In genomic region chr7:127582361-127582760, GRCh38 we compare ENCODE assay signal across 15 cellular contexts. TPM values are rescaled to one million over a fixed set of nuclear protein-coding genes. Genes with fewer than 3 reads are reported as not detected.
A peak's percentile ranks its signal among the peaks of the same experiment; 100 is the strongest.
DNase-seq lines count a peak whose midpoint lies in the region; ATAC-seq, FAIRE-seq and TF ChIP-seq lines count a peak whose summit lies in the region.
"Had no signal": no experiment of that assay in that cellular context is flagged by ENCODE, and none has a peak within 500 bp of the region (broad histone marks: within the 10 kb centered on the region; RNA-seq: fewer than 3 reads in every experiment).

No MANE protein-coding gene starts in this region.

- H3K4me3 ChIP-seq in BE2C (ENCODE audit: low read depth, low read length) (no peak overlapping the region), adipocyte (ENCODE audit: low read length) (peak overlapping the region; percentile 56), fibroblast of the aortic adventitia (ENCODE audit: low read depth, low read length) (peak overlapping the region; percentile 10), pancreas (peak overlapping the region in 1 of 4 donors; percentile 9)

- intact Hi-C loops in pancreas (cut with DNase I), result no loop called here

- H3K9ac ChIP-seq in adipocyte (ENCODE audit: low read length), result peak overlapping the region; percentile 52

- H3K27me3 ChIP-seq in BE2C (no peaks in the 10 kb centered on the region), adipocyte (replicated peaks; ENCODE audit: control insufficient read depth, insufficient read depth, low read length) (no peaks in the 10 kb centered on the region), pancreas (no peaks in the 10 kb centered on the region)

- DNase-seq in BE2C (peak; percentile 31), adipocyte (ENCODE audit: low read depth) (no peak), fibroblast of the aortic adventitia (ENCODE audit: low read depth) (peak; percentile 30), pancreas (peak; percentile 38 to 89 (median 62)), NCI-H1092 (lab: John Stamatoyannopoulos, UW) (no peak), NK-92 (lab: John Stamatoyannopoulos, UW; ENCODE audit: unreplicated experiment) (no peak)
- DNase-seq in effector CD8-positive, alpha-beta T cell (lab: John Stamatoyannopoulos, UW), result no peak
- DNase-seq: effector CD4-positive, alpha-beta T cell; MM.1S; naive thymus-derived CD8-positive, alpha-beta T cell; NCI-H2171 treated with DMSO at 0.1 percent for 48 hours had no signal

- no peak for FAIRE-seq in pancreas (lab: Jason Lieb, UNC)

- TF ChIP-seq CTCF in BE2C (IDR thresholded peaks at IDR 0.05; ENCODE audit: low read depth, low read length) (no peak), fibroblast of the aortic adventitia (IDR thresholded peaks at IDR 0.05; ENCODE audit: insufficient read depth, low read length) (no peak), pancreas (IDR thresholded peaks at IDR 0.05) (no peak)

- H3K4me1 ChIP-seq in BE2C (peaks cover 8% of the 10 kb centered on the region; the same call in 1 of the 2 replicates), adipocyte (ENCODE audit: control insufficient read depth, insufficient read depth, low read length) (peaks cover 71% of the 10 kb centered on the region), pancreas (peaks cover 11 to 22% (median 15%) of the 10 kb centered on the region in 3 donors)

- no peak overlapping the region for H3K27ac ChIP-seq in pancreas

- H3K9me3 ChIP-seq in BE2C, result no peaks in the 10 kb centered on the region
- no peaks in the 10 kb centered on the region for H3K9me3 ChIP-seq in adipocyte (ENCODE audit: control insufficient read depth, low read length)
- H3K9me3 ChIP-seq in pancreas, result no peaks in the 10 kb centered on the region

- 37 to 41% methylated on average over 14 of the region's 14 CpGs for WGBS in pancreas, 2 donors

- ATAC-seq in pancreas (no peak), GM18873 (IDR thresholded peaks at IDR 0.05; ENCODE audit: low FRiP score, unreplicated experiment) (no peak)
- ATAC-seq: naive thymus-derived CD8-positive, alpha-beta T cell had no signal

- H3K36me3 ChIP-seq in BE2C, result peaks cover 11% of the 10 kb centered on the region; the same call in 1 of the 2 replicates
- H3K36me3 ChIP-seq in adipocyte (ENCODE audit: control insufficient read depth, insufficient read depth, low read length, severe bottlenecking), result peaks cover 19% of the 10 kb centered on the region
- peaks cover 0 to 9% (median 9%) of the 10 kb centered on the region in 3 donors for H3K36me3 ChIP-seq in pancreas

RNA-seq across cellular contexts. Expression of gene GCC1, which starts 3.0 kb away (rescaled TPM):
- polyA plus RNA-seq in BE2C (2012; ENCODE audit: insufficient read depth, insufficient read length, low read depth), result 23.1 TPM
- 16.1 and 27.7 TPM in 2 replicates for total RNA-seq in fibroblast of the aortic adventitia (ENCODE audit: low replicate concordance)
- 10 to 100 TPM in 1 of 6 donors, 1 to 10 TPM in 5; 6.5 to 12.2 (median 7.0) TPM for total RNA-seq in pancreas
- polyA plus RNA-seq in pancreas, result 1 to 10 TPM; 4.3 to 4.6 TPM

RNA-seq across cellular contexts. Expression of gene ARF5, which starts 5.8 kb away (rescaled TPM):
- polyA plus RNA-seq in BE2C (2012; ENCODE audit: insufficient read depth, insufficient read length, low read depth), result 258 TPM
- total RNA-seq in fibroblast of the aortic adventitia (ENCODE audit: low replicate concordance) (43.6 and 105 TPM in 2 replicates), pancreas (10 to 100 TPM; 71.0 to 86.4 (median 76.8) TPM)
- 100 to 1,000 TPM; 160 to 207 TPM for polyA plus RNA-seq in pancreas

RNA-seq across cellular contexts. Expression of gene FSCN3, which starts 11.2 kb away (rescaled TPM):
- 0.76 TPM for polyA plus RNA-seq in BE2C (2012; ENCODE audit: insufficient read depth, insufficient read length, low read depth)
- total RNA-seq in fibroblast of the aortic adventitia (ENCODE audit: low replicate concordance) (3.6 and 3.9 TPM in 2 replicates), pancreas (under 1 TPM in 3 of 6 donors, not detected in 3; 0.37 to 0.49 (median 0.41) TPM)
- polyA plus RNA-seq in pancreas, result under 1 TPM; 0.89 to 0.95 TPM

RNA-seq across cellular contexts. Expression of gene PAX4, which starts 35.6 kb away (rescaled TPM):
- not detected for polyA plus RNA-seq in BE2C (2012; ENCODE audit: insufficient read depth, insufficient read length, low read depth)
- total RNA-seq in fibroblast of the aortic adventitia (ENCODE audit: low replicate concordance) (not detected in 2 replicates), pancreas (under 1 TPM in 2 of 6 donors, not detected in 4; 0.09 to 0.21 TPM)
- under 1 TPM in 1 of 2 donors, not detected in 1; 0.42 TPM for polyA plus RNA-seq in pancreas
- total RNA-seq: glomerular endothelial cell; HT1080; kidney epithelial cell; naive thymus-derived CD8-positive, alpha-beta T cell had no signal
- polyA plus RNA-seq: naive thymus-derived CD8-positive, alpha-beta T cell had no signal

Comparison
In these comparisons a context has a peak if more than half of its experiments do, and no peak if none do; other contexts are left out.
1. DNase-seq: peak in BE2C (single experiment), fibroblast of the aortic adventitia (single experiment) and pancreas (6 of 6); none in adipocyte (single experiment), effector CD8-positive, alpha-beta T cell (single experiment), NCI-H1092 (single experiment) and NK-92 (single experiment).